8 cellular contexts compared by ENCODE assay signal in genomic region chr15:91032919-91033803, GRCh38. TPM values are rescaled to one million over a fixed set of nuclear protein-coding genes. Genes with fewer than 3 reads are reported as not detected.
DNase-seq lines count a peak whose midpoint lies in the region; ATAC-seq and TF ChIP-seq lines count a peak whose summit lies in the region.

No MANE protein-coding gene starts in this region.

- peak; percentile 88 for TF ChIP-seq CTCF in GM12872 (IDR thresholded peaks at IDR 0.05; ENCODE audit: insufficient read depth, low read depth, low read length)
- peak; percentile 74 for TF ChIP-seq CTCF in brain microvascular endothelial cell (IDR thresholded peaks at IDR 0.05; ENCODE audit: low read depth, low read length, missing control alignments)

- no peak overlapping the region for H3K27ac ChIP-seq in brain microvascular endothelial cell

- ATAC-seq in GM19397 (IDR thresholded peaks at IDR 0.05; ENCODE audit: unreplicated experiment) (no peak), HG03108 (IDR thresholded peaks at IDR 0.05; ENCODE audit: unreplicated experiment) (no peak)

- no peaks in the 10 kb centered on the region for H3K36me3 ChIP-seq in brain microvascular endothelial cell (replicated peaks)

- H3K4me3 ChIP-seq in brain microvascular endothelial cell (ENCODE audit: low read depth, low read length) = no peak overlapping the region

- DNase-seq in M059J (ENCODE audit: low read depth) (peak; percentile 44), T-helper 2 cell (peak; percentile 13 to 63 (median 40)), brain microvascular endothelial cell (no peak), kidney glomerular epithelial cell (lab: John Stamatoyannopoulos, UW) (peak; percentile 28)
- DNase-seq in stimulated activated CD8-positive, alpha-beta memory T cell treated with anti-CD3 and anti-CD28 coated beads, Interleukin-12 subunit alpha, Interleukin-12 subunit beta, amount 100 ng/mL, for 4 hours (ENCODE audit: low read depth) = peak; percentile 16

- H3K27me3 ChIP-seq in brain microvascular endothelial cell (replicated peaks) = no peaks in the 10 kb centered on the region

- in situ Hi-C loops in brain microvascular endothelial cell (cut with HindIII; ENCODE audit: low pct_ligation_motif_present, low sequenced_read_pairs) = no loop called here

RNA-seq across cellular contexts. Expression of gene VPS33B, which starts 10.8 kb away (rescaled TPM):
- total RNA-seq in M059J (2014; rRNA removed; shearing (Covaris generic)) = 7.3 TPM in 2 replicates

RNA-seq across cellular contexts. Expression of gene PRC1, which starts 38.8 kb away (rescaled TPM):
- 262 and 342 TPM in 2 replicates for total RNA-seq in M059J (2014; rRNA removed; shearing (Covaris generic))
